In genomic region chr5:125004009-125004408, GRCh38 we compare ENCODE assay signal across 19 cellular contexts.
"Had no signal": no experiment of that assay in that cellular context is flagged by ENCODE, and none has a peak within 500 bp of the region (broad histone marks: within the 10 kb centered on the region; RNA-seq: fewer than 3 reads in every experiment).

No MANE protein-coding gene starts in this region.

- H3K4me3 ChIP-seq: dorsolateral prefrontal cortex, esophagus muscularis mucosa, mucosa of descending colon, tibial artery, uterus had no signal

- DNase-seq: activated CD4-positive, alpha-beta T cell treated with anti-CD3 and anti-CD28 coated beads for 4 hours; activated CD8-positive, alpha-beta memory T cell treated with anti-CD3 and anti-CD28 coated beads, Interleukin-2, amount 50 U/mL, for 48 hours; activated CD8-positive, alpha-beta T cell treated with anti-CD3 and anti-CD28 coated beads for 36 hours; activated naive CD4-positive, alpha-beta T cell; activated naive CD8-positive, alpha-beta T cell treated with anti-CD3 and anti-CD28 coated beads, Interleukin-2, amount 50 U/mL, for 24 hours; dorsolateral prefrontal cortex; foreskin fibroblast; glutamatergic neuron; mammary epithelial cell; mucosa of descending colon; naive thymus-derived CD8-positive, alpha-beta T cell; nucleus accumbens; right cardiac atrium; stimulated activated CD4-positive, alpha-beta T cell treated with anti-CD3 and anti-CD28 coated beads, Interleukin-1b, Interleukin-23, amount 100 ng/mL, for 48 hours; tibial artery; uterus had no signal

- H3K36me3 ChIP-seq: esophagus muscularis mucosa, tibial artery, uterus had no signal

- H3K4me1 ChIP-seq: tibial artery, uterus had no signal

- H3K27me3 Mint-ChIP-seq: naive thymus-derived CD8-positive, alpha-beta T cell; stimulated activated memory B cell treated with anti-CD40 and anti-IgM and Interleukin-4, amounts not matched to agents 10 μg/mL and 1 μg/mL and 100 μg/mL, for 72 hours had no signal

- H3K27ac Mint-ChIP-seq: activated CD8-positive, alpha-beta T cell treated with anti-CD3 and anti-CD28 coated beads for 36 hours; activated naive CD8-positive, alpha-beta T cell treated with anti-CD3 and anti-CD28 coated beads, Interleukin-2, amount 50 U/mL, for 24 hours; activated T-helper 1 cell treated with anti-CD3 and anti-CD28 coated beads, Interleukin-12 subunit alpha, Interleukin-12 subunit beta, Interleukin-2, Interleukin-4 antibody, amounts not matched to agents 30 ng/mL and 10 ng/mL and 1 ng/mL, durations not matched to agents 14 hours and 24 hours and 36 hours; naive thymus-derived CD8-positive, alpha-beta T cell; stimulated activated memory B cell treated with anti-CD40 and anti-IgM and Interleukin-4, amounts not matched to agents 10 μg/mL and 1 μg/mL and 100 μg/mL, for 72 hours had no signal

- H3K9me3 ChIP-seq: esophagus muscularis mucosa, mucosa of descending colon, tibial artery, uterus had no signal

- H3K9me3 Mint-ChIP-seq: activated CD8-positive, alpha-beta T cell treated with anti-CD3 and anti-CD28 coated beads for 36 hours; activated naive CD8-positive, alpha-beta T cell treated with anti-CD3 and anti-CD28 coated beads, Interleukin-2, amount 50 U/mL, for 24 hours; activated T-helper 1 cell treated with anti-CD3 and anti-CD28 coated beads, Interleukin-12 subunit alpha, Interleukin-12 subunit beta, Interleukin-2, Interleukin-4 antibody, amounts not matched to agents 30 ng/mL and 10 ng/mL and 1 ng/mL, durations not matched to agents 14 hours and 24 hours and 36 hours; stimulated activated memory B cell treated with anti-CD40 and anti-IgM and Interleukin-4, amounts not matched to agents 10 μg/mL and 1 μg/mL and 100 μg/mL, for 72 hours had no signal

- H3K36me3 Mint-ChIP-seq: naive thymus-derived CD8-positive, alpha-beta T cell; stimulated activated memory B cell treated with anti-CD40 and anti-IgM and Interleukin-4, amounts not matched to agents 10 μg/mL and 1 μg/mL and 100 μg/mL, for 72 hours had no signal

- H3K27ac ChIP-seq: dorsolateral prefrontal cortex, esophagus muscularis mucosa, tibial artery, uterus had no signal

- H3K27me3 ChIP-seq: dorsolateral prefrontal cortex, esophagus muscularis mucosa, tibial artery, uterus had no signal

- H3K4me3 Mint-ChIP-seq: activated CD8-positive, alpha-beta T cell treated with anti-CD3 and anti-CD28 coated beads for 36 hours; activated naive CD8-positive, alpha-beta T cell treated with anti-CD3 and anti-CD28 coated beads, Interleukin-2, amount 50 U/mL, for 24 hours; activated T-helper 1 cell treated with anti-CD3 and anti-CD28 coated beads, Interleukin-12 subunit alpha, Interleukin-12 subunit beta, Interleukin-2, Interleukin-4 antibody, amounts not matched to agents 30 ng/mL and 10 ng/mL and 1 ng/mL, durations not matched to agents 14 hours and 24 hours and 36 hours; naive thymus-derived CD8-positive, alpha-beta T cell; stimulated activated memory B cell treated with anti-CD40 and anti-IgM and Interleukin-4, amounts not matched to agents 10 μg/mL and 1 μg/mL and 100 μg/mL, for 72 hours had no signal
